In genomic region chr7:100247152-100247757, GRCh38 we compare ENCODE assay signal across 9 cellular contexts. TPM values are rescaled to one million over a fixed set of nuclear protein-coding genes. Genes with fewer than 3 reads are reported as not detected.
A peak's percentile ranks its signal among the peaks of the same experiment; 100 is the strongest.
DNase-seq lines count a peak whose midpoint lies in the region; ATAC-seq, FAIRE-seq and TF ChIP-seq lines count a peak whose summit lies in the region.
"Had no signal": no experiment of that assay in that cellular context is flagged by ENCODE, and none has a peak within 500 bp of the region (broad histone marks: within the 10 kb centered on the region; RNA-seq: fewer than 3 reads in every experiment).

No MANE protein-coding gene starts in this region.

- no peak overlapping the region for H3K14ac ChIP-seq in H1 (ENCODE audit: insufficient read length)

- no peak overlapping the region for H3K27ac ChIP-seq in HEK293 (ENCODE audit: extremely low read depth, low read depth, low read length)
- peak overlapping the region; percentile 71; the same call in 1 of the 2 replicates for H3K27ac ChIP-seq in H1 (ENCODE audit: low read depth, low read length)
- no peak overlapping the region for H3K27ac ChIP-seq in spleen

- TF ChIP-seq EP300 in H1 (IDR thresholded peaks at IDR 0.05; ENCODE audit: borderline replicate concordance in 1 of 2, low read depth in 2 of 2, low read length in 2 of 2): no peak

- H2BK5ac ChIP-seq in H1 (ENCODE audit: low read depth, low read length): peak overlapping the region; percentile 74; the same call in 1 of the 2 replicates

- H3K4me1 ChIP-seq in HEK293 (ENCODE audit: control insufficient read depth, insufficient read depth, low read length) (peaks cover 10% of the 10 kb centered on the region), H1 (replicated peaks in 1 of 4; ENCODE audit: control insufficient read depth in 3 of 4, insufficient read depth in 4 of 4, low read length in 3 of 4) (peaks cover 8 to 18% (median 11%) of the 10 kb centered on the region in 4 experiments), spleen (peaks cover 0 to 15% (median 0%) of the 10 kb centered on the region in 6 donors)

- peaks cover 0 to 18% of the 10 kb centered on the region in 2 experiments; a peak in 2 of 4 replicates for H3K79me2 ChIP-seq in H1 (ENCODE audit: control insufficient read depth in 1 of 2, insufficient read depth in 2 of 2, low read length in 2 of 2)

- peak overlapping the region; percentile 86 for H4K91ac ChIP-seq in H1 (replicated peaks; ENCODE audit: insufficient read length, low read length)

- H3K4me3 ChIP-seq in HEK293 (ENCODE audit: low read depth, low read length): no peak overlapping the region
- no peak overlapping the region for H3K4me3 ChIP-seq in H1 (ENCODE audit: extremely low read depth in 1 of 4, insufficient read depth in 2 of 4, low read depth in 3 of 4, low read length in 4 of 4)
- H3K4me3 ChIP-seq in spleen: no peak overlapping the region

- no peak for TF ChIP-seq RAD21 in H1 (IDR thresholded peaks at IDR 0.05 in 1 of 2, conservative IDR thresholded peaks at IDR 0.05 in 1 of 2; ENCODE audit: low read depth in 2 of 2, low read length in 2 of 2)

- no peak for FAIRE-seq in H1 (lab: Jason Lieb, UNC)

- peak; percentile 9 for DNase-seq in NCI-H446 treated with DMSO at 0.1 percent for 48 hours (lab: John Stamatoyannopoulos, UW)
- peak; percentile 73 to 74 for DNase-seq in H1 (ENCODE audit: low read depth in 1 of 2, low spot score in 2 of 2)
- DNase-seq in renal cortical epithelial cell (ENCODE audit: low read depth): peak; percentile 80
- no peak for DNase-seq in GF-D8 (lab: John Stamatoyannopoulos, UW)
- no peak for DNase-seq in spleen

- no peak for TF ChIP-seq POLR2A in H1 (IDR thresholded peaks at IDR 0.05; ENCODE audit: control extremely low read depth in 1 of 2, low read depth in 2 of 2, low read length in 2 of 2)
- no peak for TF ChIP-seq POLR2A in spleen (IDR thresholded peaks at IDR 0.05)

- H3K36me3 ChIP-seq in HEK293 (ENCODE audit: control insufficient read depth in 2 of 2, insufficient read depth in 1 of 2, low read length in 2 of 2): no peaks in the 10 kb centered on the region
- no peaks in the 10 kb centered on the region for H3K36me3 ChIP-seq in H1 (ENCODE audit: control insufficient read depth in 2 of 4, insufficient read depth in 4 of 4, low read length in 3 of 4)
- no peaks in the 10 kb centered on the region for H3K36me3 ChIP-seq in spleen

- POLR2A ChIA-PET in HEK293 (lab: Yijun Ruan, JAX) (interaction anchor here (0.6 to 2.4 kb wide), 3 partner anchors 18 to 88 kb away, joined by 3 to 6 read pairs (median 4); no protein-coding TSS in a partner anchor), H1 (lab: Charles Lee; ENCODE audit: partially characterized antibody) (interaction anchor here (1.6 kb wide), 1 partner anchor 181 kb away, joined by 6 read pairs; the partner anchor contains the start of gene ZCWPW1)

- no peak overlapping the region; the same call in 1 of the 2 replicates for H2BK15ac ChIP-seq in H1 (ENCODE audit: low read length)

- H3K4ac ChIP-seq in H1 (replicated peaks; ENCODE audit: insufficient read length, low read depth, low read length): peak overlapping the region; percentile 69

- 50% methylated on average over 11 of the region's 11 CpGs; no CpG with 5 or more reads in 1 of the 2 experiments for WGBS in H1 (ENCODE audit: extremely low coverage in 1 of 2, insufficient coverage in 1 of 2, insufficient read length in 1 of 2, insufficient replicate concordance in 2 of 2, low coverage in 1 of 2, low lambda C conversion rate in 2 of 2, missing lambda C conversion rate in 1 of 2), 2 experiments
- 64 to 73% (median 68%) methylated on average over 9 to 11 of the region's 11 CpGs for WGBS in spleen, 5 donors

- peaks cover 0 to 3% of the 10 kb centered on the region in 2 experiments for H4K20me1 ChIP-seq in H1 (replicated peaks in 1 of 2; ENCODE audit: control insufficient read depth in 1 of 2, insufficient read depth in 2 of 2, low read length in 2 of 2)

- ATAC-seq in GM21576 (IDR thresholded peaks at IDR 0.05; ENCODE audit: unreplicated experiment) (no peak), GM18873 (IDR thresholded peaks at IDR 0.05; ENCODE audit: low FRiP score, unreplicated experiment) (no peak)

- no peaks in the 10 kb centered on the region for H3K27me3 ChIP-seq in H1 (replicated peaks in 1 of 4; ENCODE audit: control insufficient read depth in 3 of 4, extremely low read depth in 1 of 4, insufficient read depth in 3 of 4, low read length in 3 of 4)
- H3K27me3 ChIP-seq in spleen (replicated peaks in 1 of 7): no peaks in the 10 kb centered on the region

- H2AK5ac ChIP-seq in H1 (ENCODE audit: low read depth, low read length): no peak overlapping the region

- no peaks in the 10 kb centered on the region for H3K9me3 ChIP-seq in HEK293 (ENCODE audit: control insufficient read depth, insufficient read depth, low read depth, low read length)
- no peaks in the 10 kb centered on the region for H3K9me3 ChIP-seq in H1 (ENCODE audit: insufficient read depth in 2 of 2, low read depth in 1 of 2, low read length in 1 of 2)
- H3K9me3 ChIP-seq in spleen: no peaks in the 10 kb centered on the region

- no peak overlapping the region for H3K23ac ChIP-seq in H1 (ENCODE audit: insufficient read length)

- H4K8ac ChIP-seq in H1 (ENCODE audit: extremely low read depth, insufficient read depth, low read length): no peak overlapping the region; the same call in 1 of the 2 replicates

- peak overlapping the region; percentile 71 for H4K5ac ChIP-seq in H1 (ENCODE audit: insufficient read length, low read depth, low read length)

- peak overlapping the region; percentile 22 to 42; a peak in 3 of 4 replicates for H3K4me2 ChIP-seq in H1 (ENCODE audit: insufficient read depth in 1 of 2, low read depth in 2 of 2, low read length in 2 of 2)

- intact Hi-C loops in spleen (cut with DNase I; ENCODE audit: low total_unique reads): no loop called here

- H3K56ac ChIP-seq in H1 (replicated peaks; ENCODE audit: insufficient read length, low read depth, low read length): no peak overlapping the region

- H3K79me1 ChIP-seq in H1 (ENCODE audit: low read depth, low read length): peaks cover 5% of the 10 kb centered on the region

- H3K9ac ChIP-seq in H1 (replicated peaks in 1 of 4; ENCODE audit: extremely low read depth in 1 of 4, low read depth in 3 of 4, low read length in 3 of 4): no peak overlapping the region

- H2AFZ ChIP-seq in H1 (ENCODE audit: low read length): no peak overlapping the region

- peak overlapping the region; percentile 85 for H3K18ac ChIP-seq in H1 (ENCODE audit: extremely low read depth, low read length)

- no peaks in the 10 kb centered on the region for H3K23me2 ChIP-seq in H1 (ENCODE audit: low read depth, low read length)

- no peak overlapping the region for H2BK120ac ChIP-seq in H1 (replicated peaks; ENCODE audit: low read depth, low read length)

- TF ChIP-seq CTCF in HEK293 (tag by site-specific recombination; IDR thresholded peaks at IDR 0.05) (no peak), H1 (IDR thresholded peaks at IDR 0.05; ENCODE audit: control extremely low read depth in 1 of 3, insufficient read depth in 1 of 3, low read depth in 1 of 3, low read length in 3 of 3) (peak in 2 of 3 experiments; percentile 23 to 41; a peak in 2 of 4 replicates), spleen (IDR thresholded peaks at IDR 0.05 in 8 of 11, conservative IDR thresholded peaks at IDR 0.05 in 3 of 11) (no peak)

- CTCF ChIA-PET in HEK293 (lab: Yijun Ruan, JAX): interaction anchor here (0.7 kb wide), 1 partner anchor 18 kb away, joined by 6 read pairs; no protein-coding TSS in a partner anchor
- CTCF ChIA-PET in H1 (lab: Charles Lee; ENCODE audit: partially characterized antibody): interaction anchor here (0.5 to 2.0 kb wide), 4 partner anchors 13 to 340 kb away, joined by 3 to 6 read pairs (median 4); no protein-coding TSS in a partner anchor

- H2BK20ac ChIP-seq in H1 (ENCODE audit: low read length): no peak overlapping the region; the same call in 1 of the 2 replicates

- no peak overlapping the region for H2BK12ac ChIP-seq in H1 (ENCODE audit: low read depth, low read length)

TF ChIP-seq in HEK293, 187 proteins besides CTCF, POLR2A, EP300 and RAD21 (continues in another document):
- TF ChIP-seq ZBTB20 (tag by site-specific recombination; IDR thresholded peaks at IDR 0.05) (peak; percentile 92), ZIC2 (tag by site-specific recombination; IDR thresholded peaks at IDR 0.05) (peak; percentile 93), ZBTB26 (tag by site-specific recombination; optimal IDR thresholded peaks at IDR 0.05) (peak; percentile 37)

TF ChIP-seq in H1, 55 proteins besides CTCF, POLR2A, EP300 and RAD21:
- TF ChIP-seq KDM1A (IDR thresholded peaks at IDR 0.05; ENCODE audit: borderline replicate concordance, low read length): peak; percentile 94; the same call in 1 of the 2 replicates
- peak; percentile 53; the same call in 1 of the 2 replicates for TF ChIP-seq TBP (IDR thresholded peaks at IDR 0.05; ENCODE audit: low read depth, low read length)
- peak; percentile 68 for TF ChIP-seq MAX (IDR thresholded peaks at IDR 0.05)
- peak; percentile 43; the same call in 1 of the 2 replicates for TF ChIP-seq SP1 (IDR thresholded peaks at IDR 0.05; ENCODE audit: low read depth, low read length)
- no peak for TF ChIP-seq HDAC6 (IDR thresholded peaks at IDR 0.05; ENCODE audit: low read depth, low read length)
- TF ChIP-seq MAFK (IDR thresholded peaks at IDR 0.05; ENCODE audit: low read depth, low read length): peak; percentile 88; the same call in 1 of the 2 replicates
- peak; percentile 35; the same call in 1 of the 2 replicates for TF ChIP-seq TAF1 (IDR thresholded peaks at IDR 0.05; ENCODE audit: low read depth, low read length)
- TF ChIP-seq BACH1 (IDR thresholded peaks at IDR 0.05; ENCODE audit: low read length): peak; percentile 94
- no peak for TF ChIP-seq GTF2F1 (IDR thresholded peaks at IDR 0.05; ENCODE audit: borderline replicate concordance, low read depth, low read length)
- TF ChIP-seq JUND (IDR thresholded peaks at IDR 0.05; ENCODE audit: low read length): peak; percentile 66; the same call in 1 of the 2 replicates
- no peak for TF ChIP-seq SRF (IDR thresholded peaks at IDR 0.05; ENCODE audit: low read depth, low read length)
TF ChIP-seq in H1: peak in this region for 8.

RNA-seq across cellular contexts. Expression of gene PVRIG, which starts 27.5 kb away (rescaled TPM):
- total RNA-seq in H1 (2021; fragmentation: NEBNext Ultra II Directional; extraction: Animal tissue kit (Norgen Biotek cat#: 25700)): not detected in 2 replicates
- polyA plus RNA-seq in H1 (2011; rRNA removed): 0.15 TPM in 1 of 2 replicates, not detected in the other
- not detected for polyA plus RNA-seq in H1 (2011; cell fraction: cytosol; rRNA removed)
- polyA plus RNA-seq in H1 (2011; cell fraction: nucleus; rRNA removed): not detected
- 0.80 to 2.2 TPM (median 1.2 TPM) in 4 replicates for polyA plus RNA-seq in H1 (2012, experiment 1 of 2)
- polyA plus RNA-seq in H1 (2012, experiment 2 of 2): 2.1 TPM
- not detected for polyA plus RNA-seq in H1 (2013, experiment 1 of 2)
- not detected for polyA plus RNA-seq in H1 (2013, experiment 2 of 2)
- not detected in 2 replicates for polyA minus RNA-seq in H1 (2011; rRNA and poly(A)+ RNA removed)
- not detected for polyA minus RNA-seq in H1 (2011; cell fraction: cytosol; rRNA and poly(A)+ RNA removed)
- polyA minus RNA-seq in H1 (2011; cell fraction: nucleus; rRNA and poly(A)+ RNA removed): not detected
- total RNA-seq in renal cortical epithelial cell: not detected in 2 replicates
- 10 to 100 TPM; 21.9 to 58.7 (median 33.9) TPM for total RNA-seq in spleen
- polyA plus RNA-seq in spleen: 10 to 100 TPM; 20.3 to 41.2 (median 30.2) TPM
- total RNA-seq: SK-MEL-5 had no signal

Comparison
In these comparisons a context has a peak if more than half of its experiments do, and no peak if none do; other contexts are left out.
1. CTCF ChIP-seq: peak in H1 (2 of 3); none in HEK293 (single experiment) and spleen (0 of 11).
2. DNase-seq: peak in NCI-H446 treated with DMSO at 0.1 percent for 48 hours (single experiment), H1 (2 of 2) and renal cortical epithelial cell (single experiment); none in GF-D8 (single experiment) and spleen (single experiment).
3. RNA of gene PVRIG, which starts 27.5 kb away (total RNA-seq): 21.9 to 58.7 TPM in spleen; not detected in H1 and not detected in renal cortical epithelial cell; every median in the first group is over 10 times any median in the second.
4. Of the 6 proteins assayed by ChIP-seq in both HEK293 and H1: peak only in HEK293: BCL11A; only in H1: CTCF; in both: none; in neither: 4.